10 cellular contexts compared by ENCODE assay signal in the genomic region with DNA sequence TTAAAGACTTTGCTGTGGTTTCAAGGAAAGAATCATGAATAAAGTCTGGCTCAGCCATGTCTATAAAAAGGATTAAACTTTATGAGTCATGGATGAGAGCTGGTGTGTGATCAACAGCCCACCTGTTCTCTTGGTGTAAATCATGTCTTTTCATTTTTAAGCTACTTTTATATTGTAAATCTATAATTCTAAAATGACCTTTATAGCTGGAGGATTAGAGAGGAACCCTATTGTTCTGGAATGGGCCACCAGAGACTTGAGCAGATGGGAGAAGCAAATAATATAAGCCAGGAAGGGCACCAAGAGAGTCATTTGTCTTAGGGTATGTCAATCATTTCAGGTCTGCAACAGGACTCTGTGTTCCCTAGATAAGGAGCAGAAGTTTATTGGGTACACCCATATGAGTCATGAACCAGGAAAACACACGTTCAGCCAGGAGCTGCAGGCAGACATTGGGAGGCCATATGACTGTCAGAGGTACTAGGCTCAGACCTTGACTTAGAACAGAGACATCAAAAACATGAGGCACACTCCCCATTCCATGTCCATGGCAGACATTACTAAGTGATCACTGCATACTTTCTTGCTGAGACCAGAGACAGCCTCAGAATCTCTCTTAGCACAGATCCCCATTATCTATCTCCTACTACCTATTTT. TPM values are rescaled to one million over a fixed set of nuclear protein-coding genes. Genes with fewer than 3 reads are reported as not detected.
A peak's percentile ranks its signal among the peaks of the same experiment; 100 is the strongest.
DNase-seq lines count a peak whose midpoint lies in the region; ATAC-seq, FAIRE-seq and TF ChIP-seq lines count a peak whose summit lies in the region.
"Had no signal": no experiment of that assay in that cellular context is flagged by ENCODE, and none has a peak within 500 bp of the region (broad histone marks: within the 10 kb centered on the region; RNA-seq: fewer than 3 reads in every experiment).

No MANE protein-coding gene starts in this region.

- no peaks in the 10 kb centered on the region for H3K9me2 ChIP-seq in Karpas-422 (replicated peaks; ENCODE audit: insufficient read depth, low read length)

- no peak overlapping the region for H2AFZ ChIP-seq in Karpas-422 (ENCODE audit: low read length)

- no peaks in the 10 kb centered on the region for H3K36me3 Mint-ChIP-seq in CD4-positive, alpha-beta memory T cell
- H3K36me3 Mint-ChIP-seq in nephron progenitor cell (ENCODE audit: low read depth) = no peaks in the 10 kb centered on the region
- H3K36me3 Mint-ChIP-seq: immature natural killer cell had no signal

- H3K4me1 Mint-ChIP-seq in CD4-positive, alpha-beta memory T cell = peaks cover 0 to 4% (median 0%) of the 10 kb centered on the region in 4 donors
- peaks cover 14% of the 10 kb centered on the region for H3K4me1 Mint-ChIP-seq in nephron progenitor cell

- FAIRE-seq in H54 (lab: Jason Lieb, UNC) = peak; percentile 78

- H3K27me3 Mint-ChIP-seq in CD4-positive, alpha-beta memory T cell = peaks cover 6 to 12% of the 10 kb centered on the region in 2 donors
- peaks cover 2% of the 10 kb centered on the region for H3K27me3 Mint-ChIP-seq in nephron progenitor cell (ENCODE audit: low read depth, poor library complexity)

- CTCF ChIA-PET in CD4-positive, alpha-beta memory T cell (lab: Charles Lee; ENCODE audit: partially characterized antibody) = no interaction called here

- H3K4me1 ChIP-seq in esophagus squamous epithelium (peaks cover 4 to 44% (median 24%) of the 10 kb centered on the region in 3 donors), psoas muscle (no peaks in the 10 kb centered on the region), Karpas-422 (ENCODE audit: low read length) (no peaks in the 10 kb centered on the region)
- H3K4me1 ChIP-seq in CD4-positive, alpha-beta memory T cell (ENCODE audit: insufficient read depth, low read length) = no peaks in the 10 kb centered on the region

- H3K4me3 Mint-ChIP-seq in CD4-positive, alpha-beta memory T cell = no peak overlapping the region
- H3K4me3 Mint-ChIP-seq in nephron progenitor cell = no peak overlapping the region
- H3K4me3 Mint-ChIP-seq: immature natural killer cell had no signal

- H3K9ac ChIP-seq in Karpas-422 (ENCODE audit: low read length) = no peak overlapping the region

- ATAC-seq in psoas muscle (peak; percentile 85 to 97 (median 94)), HG03565 (IDR thresholded peaks at IDR 0.05; ENCODE audit: unreplicated experiment) (no peak)

- H3K27ac Mint-ChIP-seq in CD4-positive, alpha-beta memory T cell = no peak overlapping the region
- no peak overlapping the region for H3K27ac Mint-ChIP-seq in nephron progenitor cell

- no peak for TF ChIP-seq CTCF in esophagus squamous epithelium (IDR thresholded peaks at IDR 0.05)
- no peak for TF ChIP-seq CTCF in psoas muscle (IDR thresholded peaks at IDR 0.05)
- no peak for TF ChIP-seq CTCF in nephron progenitor cell (IDR thresholded peaks at IDR 0.05)

- DNase-seq in H54 (ENCODE audit: insufficient read length, low spot score) (peak; percentile 20), NCI-H82 treated with DMSO at 0.1 percent for 48 hours (lab: John Stamatoyannopoulos, UW; ENCODE audit: unreplicated experiment) (peak; percentile 66), esophagus squamous epithelium (lab: John Stamatoyannopoulos, UW) (no peak), psoas muscle (no peak), nephron progenitor cell (no peak), Karpas-422 (no peak)
- no peak for DNase-seq in CD4-positive, alpha-beta memory T cell
- DNase-seq: immature natural killer cell had no signal

- H3K27ac ChIP-seq in esophagus squamous epithelium (peak overlapping the region in 3 of 4 donors; percentile 7 to 64 (median 56)), psoas muscle (no peak overlapping the region), Karpas-422 (ENCODE audit: low read length) (no peak overlapping the region)
- no peak overlapping the region for H3K27ac ChIP-seq in CD4-positive, alpha-beta memory T cell (ENCODE audit: low read depth, low read length)
- H3K27ac ChIP-seq: cardiac muscle cell had no signal

- H3K9me3 Mint-ChIP-seq in CD4-positive, alpha-beta memory T cell = no peaks in the 10 kb centered on the region
- H3K9me3 Mint-ChIP-seq in nephron progenitor cell = no peaks in the 10 kb centered on the region

- H3K27me3 ChIP-seq in esophagus squamous epithelium = no peaks in the 10 kb centered on the region
- H3K27me3 ChIP-seq in psoas muscle (ENCODE audit: insufficient read depth in 3 of 3, low read length in 2 of 3) = no peaks in the 10 kb centered on the region
- H3K27me3 ChIP-seq in CD4-positive, alpha-beta memory T cell (ENCODE audit: insufficient read depth, low read length) = no peaks in the 10 kb centered on the region
- H3K27me3 ChIP-seq in Karpas-422 (ENCODE audit: low read length) = no peaks in the 10 kb centered on the region
- H3K27me3 ChIP-seq: cardiac muscle cell had no signal

- 0% methylated on average over 1 of the region's 1 CpG for WGBS in esophagus squamous epithelium, 2 donors
- WGBS in psoas muscle, 3 donors = 0 to 29% (median 6%) methylated on average over 1 of the region's 1 CpG

- intact Hi-C loops in esophagus squamous epithelium (cut with DNase I) (no loop called here), psoas muscle (cut with DNase I) (no loop called here)
- intact Hi-C loops in CD4-positive, alpha-beta memory T cell (cut with micrococcal nuclease) = no loop called here

- POLR2A ChIA-PET in CD4-positive, alpha-beta memory T cell (lab: Charles Lee; ENCODE audit: partially characterized antibody) = no interaction called here

- H3K4me2 ChIP-seq in Karpas-422 (ENCODE audit: low read depth, low read length, poor library complexity, severe bottlenecking) = no peak overlapping the region

- H3K79me2 ChIP-seq in Karpas-422 (ENCODE audit: low read length) = no peaks in the 10 kb centered on the region

- TF ChIP-seq POLR2A in H54 (IDR thresholded peaks at IDR 0.05; ENCODE audit: low read depth, low read length) = no peak
- no peak for TF ChIP-seq POLR2A in esophagus squamous epithelium (IDR thresholded peaks at IDR 0.05)

- no peaks in the 10 kb centered on the region for H3K9me3 ChIP-seq in esophagus squamous epithelium
- H3K9me3 ChIP-seq in psoas muscle = no peaks in the 10 kb centered on the region
- H3K9me3 ChIP-seq in CD4-positive, alpha-beta memory T cell (ENCODE audit: control insufficient read depth in 1 of 2, low read length in 2 of 2) = no peaks in the 10 kb centered on the region
- no peaks in the 10 kb centered on the region for H3K9me3 ChIP-seq in Karpas-422 (ENCODE audit: low read length)

- H3K4me3 ChIP-seq in esophagus squamous epithelium = no peak overlapping the region
- no peak overlapping the region for H3K4me3 ChIP-seq in psoas muscle
- H3K4me3 ChIP-seq in CD4-positive, alpha-beta memory T cell (ENCODE audit: low read length in 2 of 2) = no peak overlapping the region
- no peak overlapping the region for H3K4me3 ChIP-seq in Karpas-422 (ENCODE audit: low read length)
- H3K4me3 ChIP-seq: cardiac muscle cell had no signal

- H3K36me3 ChIP-seq in esophagus squamous epithelium = no peaks in the 10 kb centered on the region
- H3K36me3 ChIP-seq in psoas muscle (ENCODE audit: insufficient read depth in 1 of 2, low read depth in 1 of 2) = no peaks in the 10 kb centered on the region
- no peaks in the 10 kb centered on the region for H3K36me3 ChIP-seq in CD4-positive, alpha-beta memory T cell (ENCODE audit: insufficient read depth, low read length)
- H3K36me3 ChIP-seq in Karpas-422 (ENCODE audit: insufficient read depth, low read length) = no peaks in the 10 kb centered on the region
- H3K36me3 ChIP-seq: cardiac muscle cell had no signal

- H4K20me1 ChIP-seq in Karpas-422 (ENCODE audit: insufficient read depth, low read depth, low read length) = no peaks in the 10 kb centered on the region

RNA-seq across cellular contexts. Expression of a gene that starts 49.3 kb away (rescaled TPM):
- total RNA-seq in esophagus squamous epithelium = 100 to 1,000 TPM in 2 of 4 donors, 10 to 100 TPM in 2; 86.1 to 163 (median 97.6) TPM
- total RNA-seq in psoas muscle = 100 to 1,000 TPM; 189 to 280 (median 220) TPM
- polyA plus RNA-seq in psoas muscle = 100 to 1,000 TPM; 254 to 389 (median 347) TPM
- 10 to 100 TPM; 55.5 to 61.5 TPM for total RNA-seq in CD4-positive, alpha-beta memory T cell
- polyA plus RNA-seq in CD4-positive, alpha-beta memory T cell = 100 to 1,000 TPM; 279 to 557 TPM
- total RNA-seq in Karpas-422 (2014; rRNA removed; shearing (Covaris generic); ENCODE audit: low replicate concordance) = 150 and 188 TPM in 2 replicates

Comparison
In these comparisons a context has a peak if more than half of its experiments do, and no peak if none do; other contexts are left out.
1. DNase-seq: peak in H54 (single experiment) and NCI-H82 treated with DMSO at 0.1 percent for 48 hours (single experiment); none in esophagus squamous epithelium (single experiment), psoas muscle (0 of 2), CD4-positive, alpha-beta memory T cell (0 of 5), nephron progenitor cell (single experiment) and Karpas-422 (single experiment).
2. H3K27ac ChIP-seq: peak in esophagus squamous epithelium (3 of 4); none in psoas muscle (single experiment), CD4-positive, alpha-beta memory T cell (single experiment) and Karpas-422 (single experiment).